Comparison of ENCODE assay signal across 1 cellular context in the genomic region with DNA sequence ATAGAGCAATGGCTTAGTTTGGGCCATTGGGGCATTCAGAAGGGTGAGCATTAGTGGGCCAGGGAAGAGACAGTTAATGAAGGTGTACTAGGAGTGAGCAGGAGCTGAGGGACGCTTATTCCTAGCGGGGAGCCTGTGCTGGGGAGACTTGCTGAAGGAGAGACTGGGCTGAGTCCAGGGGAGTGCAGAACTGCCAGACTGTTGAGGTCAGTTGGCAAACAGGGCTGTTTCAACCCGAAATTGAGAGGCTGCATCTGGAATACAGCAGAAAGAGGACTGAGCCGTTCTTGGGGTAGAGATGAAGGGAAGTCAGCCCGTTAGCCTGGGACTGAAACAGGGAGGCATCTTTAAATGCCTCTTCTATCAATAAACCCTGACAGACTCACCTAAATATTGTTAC.
TF ChIP-seq lines count a peak whose summit lies in the region.

No MANE protein-coding gene starts in this region.

TF ChIP-seq in SK-N-SH, 30 proteins besides CTCF, POLR2A, EP300 and RAD21 (continued from another document):
- TF ChIP-seq, protein P1, sequence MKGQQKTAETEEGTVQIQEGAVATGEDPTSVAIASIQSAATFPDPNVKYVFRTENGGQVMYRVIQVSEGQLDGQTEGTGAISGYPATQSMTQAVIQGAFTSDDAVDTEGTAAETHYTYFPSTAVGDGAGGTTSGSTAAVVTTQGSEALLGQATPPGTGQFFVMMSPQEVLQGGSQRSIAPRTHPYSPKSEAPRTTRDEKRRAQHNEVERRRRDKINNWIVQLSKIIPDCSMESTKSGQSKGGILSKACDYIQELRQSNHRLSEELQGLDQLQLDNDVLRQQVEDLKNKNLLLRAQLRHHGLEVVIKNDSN (IDR thresholded peaks at IDR 0.05; ENCODE audit: borderline replicate concordance, low read depth) = no peak
